ENCODE assay signal across 15 cellular contexts in the genomic region with DNA sequence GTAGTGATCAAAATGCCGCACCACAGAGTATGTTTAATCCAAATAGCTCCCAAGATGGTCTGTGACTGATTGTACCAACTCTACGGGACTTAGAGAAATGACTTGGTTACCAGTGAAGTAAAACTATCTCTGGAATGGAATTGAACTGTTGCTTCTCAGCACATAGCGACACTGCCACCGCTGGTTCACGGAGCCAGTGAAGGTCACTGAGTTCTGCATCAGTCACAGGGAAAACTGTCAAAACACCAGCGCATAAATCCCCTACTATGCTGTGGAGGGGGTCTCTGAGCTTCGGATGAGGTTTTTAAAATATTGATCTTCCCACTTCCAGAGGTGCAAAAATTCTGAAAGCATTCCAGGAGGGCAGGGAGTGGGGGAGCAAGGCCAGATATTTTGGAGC.
"Had no signal": no experiment of that assay in that cellular context is flagged by ENCODE, and none has a peak within 500 bp of the region (broad histone marks: within the 10 kb centered on the region; RNA-seq: fewer than 3 reads in every experiment).

No MANE protein-coding gene starts in this region.

- H3K36me3 Mint-ChIP-seq: activated naive CD4-positive, alpha-beta T cell treated with anti-CD3 and anti-CD28 coated beads, Interleukin-2, amount 50 U/mL, for 24 hours; mesothelial cell of epicardium had no signal

- H3K4me3 ChIP-seq: adrenal gland, esophagus muscularis mucosa, lower lobe of right lung, right atrium auricular region, skin epidermis, transverse colon had no signal

- DNase-seq: activated CD4-positive, alpha-beta T cell treated with anti-CD3 and anti-CD28 coated beads for 4 hours; activated effector memory CD4-positive, alpha-beta T cell treated with anti-CD3 and anti-CD28 coated beads, Interleukin-2, amount 50 U/mL, for 16 hours; left colon; lower lobe of right lung; stimulated activated CD4-positive, alpha-beta T cell treated with anti-CD3 and anti-CD28 coated beads, Interleukin-15, amount 100 ng/mL, for 24 hours; stimulated activated CD4-positive, alpha-beta T cell treated with anti-CD3 and anti-CD28 coated beads, Interleukin-4, amount 100 ng/mL, for 24 hours; stimulated activated naive CD4-positive, alpha-beta T cell treated with Interleukin-2 at 50 U/mL for 16 hours; transverse colon had no signal

- H3K9me3 Mint-ChIP-seq: activated naive CD4-positive, alpha-beta T cell treated with anti-CD3 and anti-CD28 coated beads, Interleukin-2, amount 50 U/mL, for 24 hours; mesothelial cell of epicardium had no signal

- H3K27ac ChIP-seq: adrenal gland, dorsolateral prefrontal cortex, esophagus muscularis mucosa, lower lobe of right lung, right atrium auricular region, transverse colon had no signal

- H3K36me3 ChIP-seq: adrenal gland, esophagus muscularis mucosa, lower lobe of right lung, right atrium auricular region, transverse colon had no signal

- ATAC-seq: left colon, lower lobe of right lung had no signal

- H3K9me3 ChIP-seq: adrenal gland, esophagus muscularis mucosa, lower lobe of right lung, right atrium auricular region, transverse colon had no signal

- H3K27me3 ChIP-seq: right atrium auricular region had no signal

- H3K27ac Mint-ChIP-seq: activated naive CD4-positive, alpha-beta T cell treated with anti-CD3 and anti-CD28 coated beads, Interleukin-2, amount 50 U/mL, for 24 hours; mesothelial cell of epicardium had no signal

- H3K4me3 Mint-ChIP-seq: activated naive CD4-positive, alpha-beta T cell treated with anti-CD3 and anti-CD28 coated beads, Interleukin-2, amount 50 U/mL, for 24 hours; mesothelial cell of epicardium had no signal

- H3K27me3 Mint-ChIP-seq: activated naive CD4-positive, alpha-beta T cell treated with anti-CD3 and anti-CD28 coated beads, Interleukin-2, amount 50 U/mL, for 24 hours had no signal

- H3K4me1 ChIP-seq: adrenal gland had no signal
